Comparison of ENCODE assay signal across 24 cellular contexts in the genomic region with DNA sequence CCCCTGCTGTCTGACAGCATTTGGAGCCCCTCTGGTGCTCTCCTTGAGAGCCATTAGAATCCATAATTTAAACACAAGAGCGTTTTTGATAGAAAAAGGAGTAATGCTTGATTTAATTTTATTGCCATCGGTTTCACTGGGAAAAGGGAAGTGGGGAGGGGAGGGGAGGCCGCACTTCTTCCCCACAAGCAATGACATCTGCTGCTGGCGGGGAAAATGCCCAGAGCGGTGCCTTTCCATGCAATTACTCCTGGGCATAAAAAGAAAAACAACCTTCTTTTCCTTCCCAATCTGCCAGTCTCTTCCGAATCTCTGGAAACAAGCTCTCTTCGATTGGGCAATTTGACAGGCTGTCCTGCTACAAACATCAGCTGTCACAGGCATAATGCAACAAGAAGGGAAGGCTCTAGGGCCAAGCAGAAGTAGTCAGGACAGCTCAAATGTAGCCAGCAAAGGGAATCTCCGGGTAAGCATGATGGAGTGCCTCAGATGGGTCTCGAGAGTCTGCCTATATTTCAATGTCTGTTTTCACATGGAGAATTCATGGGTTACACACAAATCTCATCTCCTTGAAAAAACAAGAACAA.
DNase-seq lines count a peak whose midpoint lies in the region; ATAC-seq and TF ChIP-seq lines count a peak whose summit lies in the region.
"Had no signal": no experiment of that assay in that cellular context is flagged by ENCODE, and none has a peak within 500 bp of the region (broad histone marks: within the 10 kb centered on the region; RNA-seq: fewer than 3 reads in every experiment).

No MANE protein-coding gene starts in this region.

- no peaks in the 10 kb centered on the region for H3K27me3 ChIP-seq in tibial nerve
- H3K27me3 ChIP-seq: BLaER1 treated with 17β-estradiol and CSF1 and Interleukin-3, amounts not matched to agents 10 nM and 100 nM; body of pancreas; esophagus squamous epithelium; pancreas; upper lobe of left lung had no signal

- H3K36me3 ChIP-seq in tibial nerve, result no peaks in the 10 kb centered on the region
- H3K36me3 ChIP-seq: BLaER1 treated with 17β-estradiol and CSF1 and Interleukin-3, amounts not matched to agents 10 nM and 100 nM; esophagus squamous epithelium; pancreas; upper lobe of left lung had no signal

- no peak for TF ChIP-seq POLR2A in tibial nerve (IDR thresholded peaks at IDR 0.05)

- H3K4me1 Mint-ChIP-seq in endothelial cell (ENCODE audit: unreplicated experiment), result peaks cover 8% of the 10 kb centered on the region
- no peaks in the 10 kb centered on the region for H3K4me1 Mint-ChIP-seq in T-cell
- H3K4me1 Mint-ChIP-seq: memory B cell; naive thymus-derived CD8-positive, alpha-beta T cell had no signal

- H3K27ac ChIP-seq in tibial nerve, result no peak overlapping the region
- H3K27ac ChIP-seq: BLaER1 treated with 17β-estradiol and CSF1 and Interleukin-3, amounts not matched to agents 10 nM and 100 nM; body of pancreas; esophagus squamous epithelium; pancreas; PC-9 had no signal

- H3K27ac Mint-ChIP-seq in endothelial cell (ENCODE audit: unreplicated experiment), result no peak overlapping the region
- H3K27ac Mint-ChIP-seq in T-cell, result no peak overlapping the region
- H3K27ac Mint-ChIP-seq: activated CD8-positive, alpha-beta T cell treated with anti-CD3 and anti-CD28 coated beads, Interleukin-2, amount 10 ng/mL, durations not matched to agents 7 days and 5 days; memory B cell; naive thymus-derived CD8-positive, alpha-beta T cell had no signal

- no peaks in the 10 kb centered on the region for H3K9me3 ChIP-seq in tibial nerve
- H3K9me3 ChIP-seq: BLaER1 treated with 17β-estradiol and CSF1 and Interleukin-3, amounts not matched to agents 10 nM and 100 nM; body of pancreas; Caco-2; esophagus squamous epithelium; pancreas; upper lobe of left lung had no signal

- 63 to 78% methylated on average over 9 of the region's 9 CpGs for WGBS in tibial nerve, 2 donors

- TF ChIP-seq EP300 in tibial nerve (IDR thresholded peaks at IDR 0.05), result no peak

- peaks cover 2% of the 10 kb centered on the region for H3K27me3 Mint-ChIP-seq in endothelial cell (ENCODE audit: unreplicated experiment)
- peaks cover 0 to 3% of the 10 kb centered on the region in 2 donors for H3K27me3 Mint-ChIP-seq in T-cell

- H3K9me3 Mint-ChIP-seq in endothelial cell (ENCODE audit: unreplicated experiment) (no peaks in the 10 kb centered on the region), T-cell (no peaks in the 10 kb centered on the region)
- H3K9me3 Mint-ChIP-seq: memory B cell had no signal

- DNase-seq in G401 (ENCODE audit: low spot score), result peak; percentile 11
- peak; percentile 45 to 56 for DNase-seq in NCI-H187 (lab: John Stamatoyannopoulos, UW)
- DNase-seq in RPMI7951 (ENCODE audit: low read depth), result peak; percentile 22
- peak; percentile 13 for DNase-seq in left kidney (ENCODE audit: low read depth, low spot score)
- no peak for DNase-seq in endothelial cell (ENCODE audit: low spot score)
- no peak for DNase-seq in T-cell
- DNase-seq in tibial nerve (ENCODE audit: low spot score in 2 of 2), result no peak
- DNase-seq: activated CD4-positive, CD25-positive, alpha-beta regulatory T cell; activated CD8-positive, alpha-beta T cell treated with anti-CD3 and anti-CD28 coated beads, Interleukin-2, amount 10 ng/mL, durations not matched to agents 7 days and 5 days; activated gamma-delta T cell; body of pancreas; Caco-2; effector memory CD4-positive, alpha-beta T cell; esophagus squamous epithelium; kidney glomerular epithelial cell; naive thymus-derived CD8-positive, alpha-beta T cell; NCI-H1105 treated with DMSO at 0.1 percent for 48 hours; pancreas; T-helper 9 cell; upper lobe of left lung had no signal

- CTCF ChIA-PET in T-cell (lab: Charles Lee), result no interaction called here

- POLR2A ChIA-PET in T-cell (lab: Charles Lee), result no interaction called here

- H3K4me3 Mint-ChIP-seq in endothelial cell (ENCODE audit: unreplicated experiment) (no peak overlapping the region), T-cell (no peak overlapping the region)
- H3K4me3 Mint-ChIP-seq: activated CD8-positive, alpha-beta T cell treated with anti-CD3 and anti-CD28 coated beads, Interleukin-2, amount 10 ng/mL, durations not matched to agents 7 days and 5 days; memory B cell; naive thymus-derived CD8-positive, alpha-beta T cell had no signal

- H3K4me3 ChIP-seq in tibial nerve, result no peak overlapping the region
- H3K4me3 ChIP-seq: BLaER1 treated with 17β-estradiol and CSF1 and Interleukin-3, amounts not matched to agents 10 nM and 100 nM; body of pancreas; esophagus squamous epithelium; pancreas; PC-9; upper lobe of left lung had no signal

- ATAC-seq in T-cell (replicated peaks in 1 of 4), result no peak
- ATAC-seq: activated CD8-positive, alpha-beta T cell treated with anti-CD3 and anti-CD28 coated beads, Interleukin-2, amount 10 ng/mL, durations not matched to agents 7 days and 5 days; body of pancreas; naive thymus-derived CD8-positive, alpha-beta T cell; pancreas; sciatic nerve had no signal

- peaks cover 0 to 12% (median 0%) of the 10 kb centered on the region in 4 donors for H3K4me1 ChIP-seq in tibial nerve
- H3K4me1 ChIP-seq: BLaER1 treated with 17β-estradiol and CSF1 and Interleukin-3, amounts not matched to agents 10 nM and 100 nM; body of pancreas; pancreas had no signal

- H3K36me3 Mint-ChIP-seq in endothelial cell (ENCODE audit: low read depth, unreplicated experiment), result no peaks in the 10 kb centered on the region
- no peaks in the 10 kb centered on the region for H3K36me3 Mint-ChIP-seq in T-cell
- H3K36me3 Mint-ChIP-seq: memory B cell; naive thymus-derived CD8-positive, alpha-beta T cell had no signal

- in situ Hi-C loops in G401 (cut with HindIII; ENCODE audit: low sequenced_read_pairs), result loop anchor here (25.0 kb wide), 1 partner anchor 325 kb away; no protein-coding TSS in a partner anchor

- TF ChIP-seq CTCF in endothelial cell (IDR thresholded peaks at IDR 0.05; ENCODE audit: unreplicated experiment) (no peak), tibial nerve (IDR thresholded peaks at IDR 0.05) (no peak)

Comparison
In these comparisons a context has a peak if more than half of its experiments do, and no peak if none do; other contexts are left out.
1. DNase-seq: peak in G401 (single experiment), NCI-H187 (2 of 2), RPMI7951 (single experiment) and left kidney (single experiment); none in endothelial cell (single experiment), T-cell (0 of 34) and tibial nerve (0 of 2).